Comparison of ENCODE assay signal across 14 cellular contexts in the genomic region with DNA sequence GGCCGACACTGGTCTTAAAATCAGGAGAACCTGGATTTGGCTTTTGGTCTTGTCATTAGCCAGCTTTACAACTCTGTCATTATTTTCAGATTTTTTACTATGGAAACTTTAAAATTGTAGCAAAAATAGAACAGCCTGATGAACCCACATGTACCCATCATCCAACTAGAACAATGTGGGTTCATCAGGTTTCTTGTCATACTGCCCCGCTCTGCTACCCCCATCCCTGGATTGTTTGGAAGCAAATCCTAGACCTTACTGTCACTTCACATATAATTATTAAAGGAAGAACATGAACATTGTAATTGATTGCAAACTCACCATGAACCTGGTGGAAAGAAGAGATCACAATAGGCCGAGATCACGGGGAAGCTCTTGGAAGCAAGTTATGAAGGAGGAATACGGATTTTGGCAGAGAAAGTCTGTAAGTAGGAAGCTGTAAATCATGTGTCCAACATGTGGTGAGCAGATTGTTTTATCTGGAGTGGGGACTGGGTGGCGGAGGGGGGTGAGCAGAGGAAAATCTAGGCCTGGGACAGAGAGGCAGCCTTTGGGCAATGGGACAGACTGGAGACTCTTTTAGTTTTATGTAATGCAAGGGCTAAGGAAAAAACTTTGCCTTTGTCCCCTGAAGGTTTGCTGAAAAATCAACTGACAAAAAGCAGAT.
DNase-seq lines count a peak whose midpoint lies in the region; ATAC-seq, FAIRE-seq and TF ChIP-seq lines count a peak whose summit lies in the region.
"Had no signal": no experiment of that assay in that cellular context is flagged by ENCODE, and none has a peak within 500 bp of the region (broad histone marks: within the 10 kb centered on the region; RNA-seq: fewer than 3 reads in every experiment).

No MANE protein-coding gene starts in this region.

- no peak for TF ChIP-seq CTCF in AG09319 (IDR thresholded peaks at IDR 0.05; ENCODE audit: low read depth, low read length)
- no peak for TF ChIP-seq CTCF in IMR-90 (conservative IDR thresholded peaks at IDR 0.05; ENCODE audit: low read depth, low read length)
- no peak for TF ChIP-seq CTCF in endothelial cell (IDR thresholded peaks at IDR 0.05; ENCODE audit: unreplicated experiment)
- TF ChIP-seq CTCF in mesothelial cell of epicardium (IDR thresholded peaks at IDR 0.05; ENCODE audit: unreplicated experiment): no peak

- no peak overlapping the region for H3K4ac ChIP-seq in IMR-90 (ENCODE audit: low read depth, low read length)

- dilution Hi-C loops in IMR-90 (cut with HindIII; ENCODE audit: low sequenced_read_pairs, unreplicated experiment): no loop called here

- no peak for FAIRE-seq in frontal cortex (lab: Jason Lieb, UNC)

- H3K9me3 Mint-ChIP-seq in endothelial cell (ENCODE audit: unreplicated experiment): no peaks in the 10 kb centered on the region
- no peaks in the 10 kb centered on the region for H3K9me3 Mint-ChIP-seq in mesothelial cell of epicardium

- no peak overlapping the region for H3K18ac ChIP-seq in IMR-90 (ENCODE audit: low read depth, low read length)

- 59% methylated on average over 4 of the region's 6 CpGs; no CpG with 5 or more reads in 1 of the 2 experiments for WGBS in IMR-90 (ENCODE audit: extremely low coverage in 2 of 2, insufficient read length in 1 of 2), 2 experiments

- ATAC-seq in IMR-90 (ENCODE audit: low read depth) (no peak), GM21723 (IDR thresholded peaks at IDR 0.05; ENCODE audit: unreplicated experiment) (no peak), HG03469 (IDR thresholded peaks at IDR 0.05; ENCODE audit: unreplicated experiment) (no peak)

- H2AFZ ChIP-seq in IMR-90 (replicated peaks; ENCODE audit: low read length, poor library complexity): no peak overlapping the region

- H3K4me1 Mint-ChIP-seq in endothelial cell (ENCODE audit: unreplicated experiment) (peaks cover 36% of the 10 kb centered on the region), mesothelial cell of epicardium (peaks cover 27% of the 10 kb centered on the region)

- no peak overlapping the region for H2BK5ac ChIP-seq in IMR-90 (ENCODE audit: low read depth, low read length, poor library complexity, severe bottlenecking)

- TF ChIP-seq POLR2A in IMR-90 (IDR thresholded peaks at IDR 0.05; ENCODE audit: low read depth, low read length): no peak

- H2BK20ac ChIP-seq in IMR-90 (ENCODE audit: low read depth, low read length): no peak overlapping the region

- H4K20me1 ChIP-seq in IMR-90 (ENCODE audit: insufficient read depth, low read length): no peaks in the 10 kb centered on the region

- CTCF ChIA-PET in IMR-90 (lab: Yijun Ruan, JAX): no interaction called here

- TF ChIP-seq RAD21 in IMR-90 (IDR thresholded peaks at IDR 0.05; ENCODE audit: low read length): no peak

- no peaks in the 10 kb centered on the region for H3K9me3 ChIP-seq in IMR-90 (ENCODE audit: control insufficient read depth, insufficient read depth, low read length)
- H3K9me3 ChIP-seq: thyroid gland had no signal

- H3K27ac Mint-ChIP-seq in endothelial cell (ENCODE audit: unreplicated experiment) (peak overlapping the region; percentile 9), mesothelial cell of epicardium (peak overlapping the region; percentile 75)

- no peak overlapping the region for H2AK5ac ChIP-seq in IMR-90 (ENCODE audit: low read depth, low read length)

- H3K23ac ChIP-seq in IMR-90 (ENCODE audit: low read depth, low read length): no peak overlapping the region

- in situ Hi-C loops in IMR-90 (cut with MboI; ENCODE audit: low sequenced_read_pairs): no loop called here

- H3K36me3 ChIP-seq in IMR-90 (ENCODE audit: control insufficient read depth, insufficient read depth, low read length): no peaks in the 10 kb centered on the region
- H3K36me3 ChIP-seq: thyroid gland had no signal

- no peak overlapping the region for H3K4me3 ChIP-seq in IMR-90 (ENCODE audit: insufficient read depth, low read depth, low read length)
- H3K4me3 ChIP-seq: thyroid gland had no signal

- intact Hi-C loops in IMR-90 (cut with micrococcal nuclease): no loop called here

- H3K14ac ChIP-seq in IMR-90 (replicated peaks; ENCODE audit: low read depth, low read length): no peak overlapping the region

- H3K79me1 ChIP-seq in IMR-90 (ENCODE audit: low read depth in 1 of 2, low read length in 2 of 2): peaks cover 20 to 26% of the 10 kb centered on the region in 2 experiments

- no peak overlapping the region for H2AK9ac ChIP-seq in IMR-90 (replicated peaks; ENCODE audit: low read depth, low read length, poor library complexity)

- no peak overlapping the region for H4K5ac ChIP-seq in IMR-90 (ENCODE audit: low read depth, low read length)

- POLR2A ChIA-PET in IMR-90 (lab: Charles Lee; ENCODE audit: unreplicated experiment): no interaction called here

- H3K4me3 Mint-ChIP-seq in endothelial cell (ENCODE audit: unreplicated experiment) (no peak overlapping the region), mesothelial cell of epicardium (no peak overlapping the region)

- peaks cover 2% of the 10 kb centered on the region for H3K27me3 Mint-ChIP-seq in endothelial cell (ENCODE audit: unreplicated experiment)
- no peaks in the 10 kb centered on the region for H3K27me3 Mint-ChIP-seq in mesothelial cell of epicardium (ENCODE audit: low read depth)

- peaks cover 3% of the 10 kb centered on the region; the same call in 1 of the 2 replicates for H3K4me1 ChIP-seq in IMR-90 (ENCODE audit: control insufficient read depth, insufficient read depth, low read length)

- no peak overlapping the region for H3K27ac ChIP-seq in IMR-90 (ENCODE audit: insufficient read depth, low read length)

- H4K8ac ChIP-seq in IMR-90 (ENCODE audit: low read depth in 2 of 2, low read length in 2 of 2): no peak overlapping the region; a peak in 1 of 4 replicates

- H2BK120ac ChIP-seq in IMR-90 (ENCODE audit: low read depth, low read length): no peak overlapping the region

- H2BK15ac ChIP-seq in IMR-90 (ENCODE audit: low read depth, low read length): no peak overlapping the region

- no peaks in the 10 kb centered on the region for H3K27me3 ChIP-seq in IMR-90 (ENCODE audit: control insufficient read depth, insufficient read depth, low read length)
- H3K27me3 ChIP-seq: thyroid gland had no signal

- DNase-seq in AG09319 (ENCODE audit: extremely low read depth, low read depth): peak; percentile 7
- peak; percentile 43 for DNase-seq in IMR-90
- no peak for DNase-seq in endothelial cell (ENCODE audit: low spot score)
- DNase-seq in mesothelial cell of epicardium (ENCODE audit: low spot score in 2 of 2, unreplicated experiment in 2 of 2): no peak
- DNase-seq in frontal cortex (ENCODE audit: low spot score in 2 of 2): no peak
- DNase-seq in DMS53 (lab: John Stamatoyannopoulos, UW): no peak
- DNase-seq: activated T-cell treated with anti-CD3 and anti-CD28 coated beads, Interleukin-2, amount 50 U/mL, for 48 hours; DMS 273 treated with DMSO at 0.1 percent for 48 hours; midbrain; NCI-H2107; SW 1271; thyroid gland had no signal

- no peak overlapping the region for H3K4me2 ChIP-seq in IMR-90 (ENCODE audit: low read depth, low read length)

- no peak overlapping the region for H3K9ac ChIP-seq in IMR-90 (ENCODE audit: low read depth, low read length)

- no TSS peak for BruUV-seq in IMR-90 (replicated peaks; lab: Mats Ljungman, UMichigan)

- no peak overlapping the region for H4K91ac ChIP-seq in IMR-90 (ENCODE audit: insufficient read depth, low read depth, low read length)

- H3K9me1 ChIP-seq in IMR-90 (ENCODE audit: insufficient read depth, low read length): no peaks in the 10 kb centered on the region

- H3K56ac ChIP-seq in IMR-90 (ENCODE audit: extremely low read depth, insufficient read depth, low read length): no peak overlapping the region

- H3K36me3 Mint-ChIP-seq in endothelial cell (ENCODE audit: low read depth, unreplicated experiment): peaks cover 4% of the 10 kb centered on the region
- no peaks in the 10 kb centered on the region for H3K36me3 Mint-ChIP-seq in mesothelial cell of epicardium

TF ChIP-seq in IMR-90, 13 proteins besides CTCF, POLR2A, EP300 and RAD21:
- no peak for TF ChIP-seq RFX5 (IDR thresholded peaks at IDR 0.05; ENCODE audit: low read depth, low read length)
- TF ChIP-seq RCOR1 (IDR thresholded peaks at IDR 0.05; ENCODE audit: insufficient replicate concordance, low read length): no peak
- no peak for TF ChIP-seq MAZ (IDR thresholded peaks at IDR 0.05; ENCODE audit: borderline replicate concordance, low read depth, low read length)
- TF ChIP-seq, protein P1, sequence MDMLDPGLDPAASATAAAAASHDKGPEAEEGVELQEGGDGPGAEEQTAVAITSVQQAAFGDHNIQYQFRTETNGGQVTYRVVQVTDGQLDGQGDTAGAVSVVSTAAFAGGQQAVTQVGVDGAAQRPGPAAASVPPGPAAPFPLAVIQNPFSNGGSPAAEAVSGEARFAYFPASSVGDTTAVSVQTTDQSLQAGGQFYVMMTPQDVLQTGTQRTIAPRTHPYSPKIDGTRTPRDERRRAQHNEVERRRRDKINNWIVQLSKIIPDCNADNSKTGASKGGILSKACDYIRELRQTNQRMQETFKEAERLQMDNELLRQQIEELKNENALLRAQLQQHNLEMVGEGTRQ (IDR thresholded peaks at IDR 0.05; ENCODE audit: low read depth, low read length): no peak
- TF ChIP-seq NFE2L2 (IDR thresholded peaks at IDR 0.05; ENCODE audit: low read depth, low read length): no peak
- TF ChIP-seq CHD1 (IDR thresholded peaks at IDR 0.05; ENCODE audit: low read depth, low read length): no peak

Comparison
In these comparisons a context has a peak if more than half of its experiments do, and no peak if none do; other contexts are left out.
1. DNase-seq: peak in AG09319 (single experiment) and IMR-90 (single experiment); none in endothelial cell (single experiment), mesothelial cell of epicardium (0 of 2), frontal cortex (0 of 2) and DMS53 (single experiment).